16 cellular contexts compared by ENCODE assay signal in the genomic region with DNA sequence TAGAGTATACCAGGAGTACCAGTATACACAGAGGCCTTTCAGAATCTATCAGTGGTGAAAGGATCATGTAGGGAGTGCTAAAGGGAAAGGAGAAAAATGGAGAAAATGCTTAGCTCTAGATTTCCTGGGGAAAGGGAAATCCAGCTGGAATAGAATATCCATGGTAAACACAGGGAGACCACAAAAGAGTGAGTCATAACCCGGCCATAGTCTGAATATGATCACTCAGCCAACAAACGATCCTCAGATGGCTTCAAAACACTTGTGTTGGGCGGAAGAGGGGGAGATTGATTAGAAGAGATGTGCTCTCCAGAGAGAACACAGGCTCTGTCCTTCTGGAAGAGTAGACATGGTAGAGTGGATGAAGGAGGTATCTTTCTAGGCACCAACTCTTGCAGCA.
DNase-seq lines count a peak whose midpoint lies in the region; ATAC-seq, FAIRE-seq and TF ChIP-seq lines count a peak whose summit lies in the region.
"Had no signal": no experiment of that assay in that cellular context is flagged by ENCODE, and none has a peak within 500 bp of the region (broad histone marks: within the 10 kb centered on the region; RNA-seq: fewer than 3 reads in every experiment).

No MANE protein-coding gene starts in this region.

- H3K4me1 ChIP-seq in astrocyte (ENCODE audit: insufficient read depth, low read length) (peaks cover 6% of the 10 kb centered on the region), mucosa of descending colon (ENCODE audit: low read depth) (no peaks in the 10 kb centered on the region)
- H3K4me1 ChIP-seq: HAP-1, left lung, tibial nerve had no signal

- peak; percentile 91 for DNase-seq in DMS53 treated with DMSO at 0.1 percent for 48 hours (lab: John Stamatoyannopoulos, UW; ENCODE audit: unreplicated experiment)
- peak; percentile 90 for DNase-seq in HT1080 (ENCODE audit: low read depth)
- DNase-seq in astrocyte (ENCODE audit: low read depth), result peak; percentile 75
- DNase-seq in mucosa of descending colon, result peak in 1 of 3 donors; percentile 2
- DNase-seq in NCI-H2107 (lab: John Stamatoyannopoulos, UW), result no peak
- no peak for DNase-seq in UCSD-AML1 (lab: John Stamatoyannopoulos, UW; ENCODE audit: unreplicated experiment)
- DNase-seq in stimulated activated CD4-positive, alpha-beta T cell treated with anti-CD3 and anti-CD28 coated beads, Interleukin-15, amount 100 ng/mL, for 24 hours, result no peak
- no peak for DNase-seq in SKM-1 (lab: John Stamatoyannopoulos, UW; ENCODE audit: unreplicated experiment)
- DNase-seq: activated naive CD8-positive, alpha-beta T cell treated with anti-CD3 and anti-CD28 coated beads, Interleukin-2, amount 50 U/mL, for 24 hours; endodermal cell; left lung had no signal

- no peak overlapping the region for H3K9ac ChIP-seq in astrocyte (ENCODE audit: low read length)

- no peaks in the 10 kb centered on the region for H3K79me2 ChIP-seq in astrocyte (ENCODE audit: insufficient read depth, low read length)

- TF ChIP-seq CTCF in astrocyte (IDR thresholded peaks at IDR 0.05; ENCODE audit: insufficient read depth, low read depth, low read length) (no peak), mucosa of descending colon (IDR thresholded peaks at IDR 0.05) (no peak)

- peak overlapping the region; percentile 52 for H3K4me2 ChIP-seq in astrocyte (ENCODE audit: low read length)

- H4K20me1 ChIP-seq in astrocyte (ENCODE audit: insufficient read depth, low read length), result no peaks in the 10 kb centered on the region

- intact Hi-C loops in mucosa of descending colon (cut with DNase I, micrococcal nuclease), result no loop called here

- no peak overlapping the region for H3K4me3 ChIP-seq in astrocyte (ENCODE audit: insufficient read depth, low read depth, low read length)
- H3K4me3 ChIP-seq in mucosa of descending colon, result no peak overlapping the region
- H3K4me3 ChIP-seq: HAP-1, left lung, tibial nerve had no signal

- peaks cover 16% of the 10 kb centered on the region for H3K4me1 Mint-ChIP-seq in astrocyte (ENCODE audit: low read depth, unreplicated experiment)
- H3K4me1 Mint-ChIP-seq: activated naive CD8-positive, alpha-beta T cell treated with anti-CD3 and anti-CD28 coated beads, Interleukin-2, amount 50 U/mL, for 24 hours; activated T-helper 17 cell treated with anti-CD3 and anti-CD28 coated beads, Interleukin-2, amount 50 U/mL, for 72 hours; endodermal cell had no signal

- H3K36me3 Mint-ChIP-seq in astrocyte (ENCODE audit: low read depth, unreplicated experiment), result no peaks in the 10 kb centered on the region

- no peaks in the 10 kb centered on the region for H3K27me3 ChIP-seq in astrocyte (ENCODE audit: insufficient read depth, low read length)
- H3K27me3 ChIP-seq: left lung, tibial nerve had no signal

- H3K27me3 Mint-ChIP-seq in astrocyte (ENCODE audit: low read depth, unreplicated experiment), result no peaks in the 10 kb centered on the region
- H3K27me3 Mint-ChIP-seq: activated naive CD8-positive, alpha-beta T cell treated with anti-CD3 and anti-CD28 coated beads, Interleukin-2, amount 50 U/mL, for 24 hours; activated T-helper 17 cell treated with anti-CD3 and anti-CD28 coated beads, Interleukin-2, amount 50 U/mL, for 72 hours had no signal

- H3K4me3 Mint-ChIP-seq in astrocyte (ENCODE audit: unreplicated experiment), result no peak overlapping the region
- H3K4me3 Mint-ChIP-seq: activated naive CD8-positive, alpha-beta T cell treated with anti-CD3 and anti-CD28 coated beads, Interleukin-2, amount 50 U/mL, for 24 hours; activated T-helper 17 cell treated with anti-CD3 and anti-CD28 coated beads, Interleukin-2, amount 50 U/mL, for 72 hours; endodermal cell had no signal

- no peak overlapping the region for H3K27ac ChIP-seq in astrocyte (ENCODE audit: low read depth, low read length)
- H3K27ac ChIP-seq: left lung, tibial nerve had no signal

- peak; percentile 37 for FAIRE-seq in astrocyte (lab: Jason Lieb, UNC)
- FAIRE-seq: D721Med had no signal

- peaks cover 2% of the 10 kb centered on the region for H3K9me3 Mint-ChIP-seq in astrocyte (ENCODE audit: unreplicated experiment)

- no peaks in the 10 kb centered on the region for H3K9me3 ChIP-seq in astrocyte (ENCODE audit: insufficient read depth, low read depth, low read length)
- H3K9me3 ChIP-seq in mucosa of descending colon, result peaks cover 4% of the 10 kb centered on the region
- H3K9me3 ChIP-seq: HAP-1 had no signal

- H3K36me3 ChIP-seq in astrocyte (ENCODE audit: insufficient read depth, low read length) (no peaks in the 10 kb centered on the region), mucosa of descending colon (ENCODE audit: low read depth) (no peaks in the 10 kb centered on the region)
- H3K36me3 ChIP-seq: HAP-1, left lung, tibial nerve had no signal

- no peak overlapping the region for H2AFZ ChIP-seq in astrocyte (ENCODE audit: low read depth, low read length)

- peak; percentile 20 for ATAC-seq in mucosa of descending colon
- ATAC-seq: activated CD4-positive, CD25-positive, alpha-beta regulatory T cell treated with anti-CD3 and anti-CD28 coated beads, Interleukin-2, amount 50 U/mL, for 24 hours; activated naive CD8-positive, alpha-beta T cell treated with anti-CD3 and anti-CD28 coated beads, Interleukin-2, amount 50 U/mL, for 24 hours; activated T-helper 17 cell treated with anti-CD3 and anti-CD28 coated beads, Interleukin-2, amount 50 U/mL, for 72 hours; left lung had no signal

- H3K27ac Mint-ChIP-seq in astrocyte (ENCODE audit: unreplicated experiment), result peak overlapping the region; percentile 87
- H3K27ac Mint-ChIP-seq: activated naive CD8-positive, alpha-beta T cell treated with anti-CD3 and anti-CD28 coated beads, Interleukin-2, amount 50 U/mL, for 24 hours; activated T-helper 17 cell treated with anti-CD3 and anti-CD28 coated beads, Interleukin-2, amount 50 U/mL, for 72 hours; endodermal cell had no signal

Comparison
In these comparisons a context has a peak if more than half of its experiments do, and no peak if none do; other contexts are left out.
1. DNase-seq: peak in DMS53 treated with DMSO at 0.1 percent for 48 hours (single experiment), HT1080 (single experiment) and astrocyte (single experiment); none in NCI-H2107 (single experiment), UCSD-AML1 (single experiment), stimulated activated CD4-positive, alpha-beta T cell treated with anti-CD3 and anti-CD28 coated beads, Interleukin-15, amount 100 ng/mL, for 24 hours (single experiment) and SKM-1 (single experiment).